ENCODE assay signal across 13 cellular contexts in the genomic region with DNA sequence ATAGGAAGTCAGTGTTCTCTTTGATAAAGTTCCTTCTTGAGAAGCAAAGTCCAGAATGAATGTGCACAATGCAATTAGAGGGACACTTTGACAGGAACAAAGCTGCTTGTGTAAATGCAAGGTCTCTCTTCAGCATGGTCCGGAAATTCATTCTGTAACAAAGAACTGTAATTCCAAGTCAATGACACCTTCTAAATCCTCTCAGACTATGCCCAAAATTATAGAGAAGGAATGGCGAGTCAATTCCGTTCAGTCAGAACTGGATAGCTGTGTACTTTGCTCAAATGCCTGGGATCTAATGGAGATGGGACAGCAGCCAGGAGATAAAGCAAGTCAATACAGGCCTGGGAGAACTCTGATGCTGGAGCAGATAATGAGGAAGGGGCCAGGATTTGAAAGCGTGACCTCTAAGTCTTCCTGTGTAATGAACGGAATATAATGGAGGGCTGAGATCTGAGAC.
DNase-seq lines count a peak whose midpoint lies in the region; ATAC-seq and TF ChIP-seq lines count a peak whose summit lies in the region.
"Had no signal": no experiment of that assay in that cellular context is flagged by ENCODE, and none has a peak within 500 bp of the region (broad histone marks: within the 10 kb centered on the region; RNA-seq: fewer than 3 reads in every experiment).

No MANE protein-coding gene starts in this region.

- no peaks in the 10 kb centered on the region for H3K27me3 ChIP-seq in BLaER1
- no peaks in the 10 kb centered on the region for H3K27me3 ChIP-seq in DND-41 (ENCODE audit: insufficient read depth, low read length, poor library complexity)
- H3K27me3 ChIP-seq in WERI-Rb-1 (ENCODE audit: insufficient read depth, low read depth, severe bottlenecking): no peaks in the 10 kb centered on the region
- H3K27me3 ChIP-seq in liver (ENCODE audit: control insufficient read depth in 4 of 4, insufficient read depth in 4 of 4, low read length in 3 of 4): no peaks in the 10 kb centered on the region

- H3K9me3 ChIP-seq in BLaER1: peaks cover 14% of the 10 kb centered on the region
- no peaks in the 10 kb centered on the region for H3K9me3 ChIP-seq in DND-41 (ENCODE audit: insufficient read depth, low read length, severe bottlenecking)
- H3K9me3 ChIP-seq in WERI-Rb-1 (ENCODE audit: severe bottlenecking): no peaks in the 10 kb centered on the region
- H3K9me3 ChIP-seq in liver (ENCODE audit: control insufficient read depth in 4 of 4, low read length in 3 of 4): no peaks in the 10 kb centered on the region
- H3K9me3 ChIP-seq: left ventricle myocardium inferior had no signal

- ATAC-seq in DND-41 (ENCODE audit: insufficient read depth, low read depth) (no peak), HG02588 (IDR thresholded peaks at IDR 0.05; ENCODE audit: unreplicated experiment) (no peak), GM21723 (IDR thresholded peaks at IDR 0.05; ENCODE audit: unreplicated experiment) (no peak)
- ATAC-seq: esophagus mucosa; stimulated activated naive B cell treated with anti-CD40 and anti-IgM and Interleukin-4, amounts not matched to agents 10 μg/mL and 1 μg/mL and 100 μg/mL, for 72 hours had no signal

- H3K4me2 ChIP-seq in BLaER1: peak overlapping the region; percentile 70
- peak overlapping the region; percentile 25 for H3K4me2 ChIP-seq in DND-41 (ENCODE audit: insufficient read depth, low read length)

- DNase-seq in DND-41: no peak
- no peak for DNase-seq in WERI-Rb-1
- no peak for DNase-seq in HT-29 (ENCODE audit: low spot score)
- no peak for DNase-seq in germinal center (ENCODE audit: low spot score)
- DNase-seq: left ventricle myocardium inferior; SHP77 treated with DMSO at 0.1 percent for 48 hours; stimulated activated naive B cell treated with anti-CD40 and anti-IgM and Interleukin-4, amounts not matched to agents 10 μg/mL and 1 μg/mL and 100 μg/mL, for 72 hours had no signal

- no peaks in the 10 kb centered on the region for H3K79me2 ChIP-seq in DND-41 (ENCODE audit: insufficient read depth, low read length)

- H2AFZ ChIP-seq in DND-41 (ENCODE audit: low read depth, low read length): no peak overlapping the region

- TF ChIP-seq CTCF in DND-41 (IDR thresholded peaks at IDR 0.05; ENCODE audit: borderline replicate concordance, extremely low read depth, low read length, poor library complexity, severe bottlenecking): no peak
- no peak for TF ChIP-seq CTCF in WERI-Rb-1 (IDR thresholded peaks at IDR 0.05; ENCODE audit: low read depth, low read length)
- TF ChIP-seq CTCF in liver (IDR thresholded peaks at IDR 0.05; ENCODE audit: low read depth, low read length, missing input control): no peak

- no peaks in the 10 kb centered on the region for H4K20me1 ChIP-seq in BLaER1
- H4K20me1 ChIP-seq in DND-41 (ENCODE audit: insufficient read depth, low read length): no peaks in the 10 kb centered on the region

- 34% methylated on average over 5 of the region's 5 CpGs for WGBS in liver

- H3K9ac ChIP-seq in BLaER1 (no peak overlapping the region), DND-41 (ENCODE audit: low read depth, low read length) (peak overlapping the region; percentile 32), liver (ENCODE audit: low read depth in 1 of 2, low read length in 2 of 2) (no peak overlapping the region)

- H3K36me3 ChIP-seq in BLaER1: no peaks in the 10 kb centered on the region
- H3K36me3 ChIP-seq in DND-41 (ENCODE audit: insufficient read depth, low read length): no peaks in the 10 kb centered on the region
- H3K36me3 ChIP-seq in WERI-Rb-1: no peaks in the 10 kb centered on the region
- no peaks in the 10 kb centered on the region for H3K36me3 ChIP-seq in liver (ENCODE audit: control insufficient read depth in 4 of 4, insufficient read depth in 3 of 4, low read depth in 1 of 4, low read length in 3 of 4)
- H3K36me3 ChIP-seq: left ventricle myocardium inferior had no signal

- H3K4me3 ChIP-seq in BLaER1 (no peak overlapping the region), DND-41 (ENCODE audit: low read depth in 1 of 2, low read length in 2 of 2) (no peak overlapping the region), WERI-Rb-1 (ENCODE audit: low read depth, low read length) (no peak overlapping the region), liver (ENCODE audit: low read depth in 1 of 3, low read length in 3 of 3) (no peak overlapping the region)
- H3K4me3 ChIP-seq: left ventricle myocardium inferior had no signal

- peak; percentile 28 to 43 for TF ChIP-seq RAD21 in liver (IDR thresholded peaks at IDR 0.05)

- H3K4me1 ChIP-seq in BLaER1: peaks cover 64% of the 10 kb centered on the region
- H3K4me1 ChIP-seq in DND-41 (ENCODE audit: insufficient read depth, low read length): peaks cover 69% of the 10 kb centered on the region
- peaks cover 0 to 8% (median 5%) of the 10 kb centered on the region in 4 donors for H3K4me1 ChIP-seq in liver (ENCODE audit: control insufficient read depth in 4 of 4, insufficient read depth in 4 of 4, low read length in 3 of 4)

- H3K27ac ChIP-seq in BLaER1 (peak overlapping the region; percentile 56), DND-41 (ENCODE audit: low read length) (peak overlapping the region; percentile 86), WERI-Rb-1 (peak overlapping the region; percentile 73), liver (ENCODE audit: low read depth in 1 of 2, low read length in 2 of 2) (no peak overlapping the region)
- H3K27ac ChIP-seq: C4-2B had no signal

TF ChIP-seq in liver, 16 proteins besides CTCF, POLR2A, EP300 and RAD21:
- TF ChIP-seq ZBTB33 (IDR thresholded peaks at IDR 0.05) (no peak), TAF1 (conservative IDR thresholded peaks at IDR 0.05) (no peak), SP1 (IDR thresholded peaks at IDR 0.05) (no peak), FOXA2 (IDR thresholded peaks at IDR 0.05) (peak; percentile 72), FOXA1 (IDR thresholded peaks at IDR 0.05) (peak; percentile 15), EGR1 (IDR thresholded peaks at IDR 0.05; ENCODE audit: low read depth in 2 of 2) (no peak), HNF4G (IDR thresholded peaks at IDR 0.05) (no peak), HNF4A (conservative IDR thresholded peaks at IDR 0.05) (peak; percentile 61 to 72), JUND (IDR thresholded peaks at IDR 0.05) (no peak), YY1 (IDR thresholded peaks at IDR 0.05) (peak; percentile 33), RXRA (IDR thresholded peaks at IDR 0.05) (peak in 1 of 2 donors; percentile 22), NR2F2 (IDR thresholded peaks at IDR 0.05) (no peak), GABPA (IDR thresholded peaks at IDR 0.05 in 1 of 2, conservative IDR thresholded peaks at IDR 0.05 in 1 of 2) (no peak)
- TF ChIP-seq, protein P1, sequence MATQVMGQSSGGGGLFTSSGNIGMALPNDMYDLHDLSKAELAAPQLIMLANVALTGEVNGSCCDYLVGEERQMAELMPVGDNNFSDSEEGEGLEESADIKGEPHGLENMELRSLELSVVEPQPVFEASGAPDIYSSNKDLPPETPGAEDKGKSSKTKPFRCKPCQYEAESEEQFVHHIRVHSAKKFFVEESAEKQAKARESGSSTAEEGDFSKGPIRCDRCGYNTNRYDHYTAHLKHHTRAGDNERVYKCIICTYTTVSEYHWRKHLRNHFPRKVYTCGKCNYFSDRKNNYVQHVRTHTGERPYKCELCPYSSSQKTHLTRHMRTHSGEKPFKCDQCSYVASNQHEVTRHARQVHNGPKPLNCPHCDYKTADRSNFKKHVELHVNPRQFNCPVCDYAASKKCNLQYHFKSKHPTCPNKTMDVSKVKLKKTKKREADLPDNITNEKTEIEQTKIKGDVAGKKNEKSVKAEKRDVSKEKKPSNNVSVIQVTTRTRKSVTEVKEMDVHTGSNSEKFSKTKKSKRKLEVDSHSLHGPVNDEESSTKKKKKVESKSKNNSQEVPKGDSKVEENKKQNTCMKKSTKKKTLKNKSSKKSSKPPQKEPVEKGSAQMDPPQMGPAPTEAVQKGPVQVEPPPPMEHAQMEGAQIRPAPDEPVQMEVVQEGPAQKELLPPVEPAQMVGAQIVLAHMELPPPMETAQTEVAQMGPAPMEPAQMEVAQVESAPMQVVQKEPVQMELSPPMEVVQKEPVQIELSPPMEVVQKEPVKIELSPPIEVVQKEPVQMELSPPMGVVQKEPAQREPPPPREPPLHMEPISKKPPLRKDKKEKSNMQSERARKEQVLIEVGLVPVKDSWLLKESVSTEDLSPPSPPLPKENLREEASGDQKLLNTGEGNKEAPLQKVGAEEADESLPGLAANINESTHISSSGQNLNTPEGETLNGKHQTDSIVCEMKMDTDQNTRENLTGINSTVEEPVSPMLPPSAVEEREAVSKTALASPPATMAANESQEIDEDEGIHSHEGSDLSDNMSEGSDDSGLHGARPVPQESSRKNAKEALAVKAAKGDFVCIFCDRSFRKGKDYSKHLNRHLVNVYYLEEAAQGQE (IDR thresholded peaks at IDR 0.05): peak; percentile 76
- TF ChIP-seq, protein P2, sequence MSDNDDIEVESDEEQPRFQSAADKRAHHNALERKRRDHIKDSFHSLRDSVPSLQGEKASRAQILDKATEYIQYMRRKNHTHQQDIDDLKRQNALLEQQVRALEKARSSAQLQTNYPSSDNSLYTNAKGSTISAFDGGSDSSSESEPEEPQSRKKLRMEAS (IDR thresholded peaks at IDR 0.05): peak; percentile 16
- TF ChIP-seq, protein P3, sequence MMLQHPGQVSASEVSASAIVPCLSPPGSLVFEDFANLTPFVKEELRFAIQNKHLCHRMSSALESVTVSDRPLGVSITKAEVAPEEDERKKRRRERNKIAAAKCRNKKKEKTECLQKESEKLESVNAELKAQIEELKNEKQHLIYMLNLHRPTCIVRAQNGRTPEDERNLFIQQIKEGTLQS (IDR thresholded peaks at IDR 0.05): no peak

Comparison
In these comparisons a context has a peak if more than half of its experiments do, and no peak if none do; other contexts are left out.
1. H3K27ac ChIP-seq: peak in BLaER1 (single experiment), DND-41 (single experiment) and WERI-Rb-1 (single experiment); none in liver (0 of 2).